ENCODE assay signal across 8 cellular contexts in genomic region chr7:64618785-64619456, GRCh38. TPM values are rescaled to one million over a fixed set of nuclear protein-coding genes. Genes with fewer than 3 reads are reported as not detected.
DNase-seq lines count a peak whose midpoint lies in the region; ATAC-seq and TF ChIP-seq lines count a peak whose summit lies in the region.

No MANE protein-coding gene starts in this region.

- H3K27me3 Mint-ChIP-seq in activated CD8-positive, alpha-beta T cell treated with anti-CD3 and anti-CD28 coated beads for 36 hours = no peaks in the 10 kb centered on the region

- no peak for ATAC-seq in activated CD8-positive, alpha-beta T cell treated with anti-CD3 and anti-CD28 coated beads for 36 hours
- ATAC-seq in left ventricle myocardium superior (peak; percentile 82), thoracic aorta (ENCODE audit: insufficient number of reproducible peaks, low FRiP score, low read depth) (peak; percentile 75), GM21576 (IDR thresholded peaks at IDR 0.05; ENCODE audit: unreplicated experiment) (no peak), HG02870 (IDR thresholded peaks at IDR 0.05; ENCODE audit: unreplicated experiment) (no peak)

- peak; percentile 73 for TF ChIP-seq CTCF in 22Rv1 (IDR thresholded peaks at IDR 0.05)
- peak; percentile 70 for TF ChIP-seq CTCF in activated CD8-positive, alpha-beta T cell treated with anti-CD3 and anti-CD28 coated beads for 36 hours (IDR thresholded peaks at IDR 0.05)
- peak; percentile 76 for TF ChIP-seq CTCF in thoracic aorta (IDR thresholded peaks at IDR 0.05)

- H3K27ac Mint-ChIP-seq in activated CD8-positive, alpha-beta T cell treated with anti-CD3 and anti-CD28 coated beads for 36 hours = no peak overlapping the region

- H3K27me3 ChIP-seq in thoracic aorta (replicated peaks; ENCODE audit: insufficient read depth) = no peaks in the 10 kb centered on the region

- no peak overlapping the region for H3K4me3 Mint-ChIP-seq in activated CD8-positive, alpha-beta T cell treated with anti-CD3 and anti-CD28 coated beads for 36 hours

- H3K9me3 Mint-ChIP-seq in activated CD8-positive, alpha-beta T cell treated with anti-CD3 and anti-CD28 coated beads for 36 hours = peaks cover 17% of the 10 kb centered on the region

- no peak overlapping the region for H3K27ac ChIP-seq in 22Rv1
- H3K27ac ChIP-seq in thoracic aorta = no peak overlapping the region

- H3K4me1 ChIP-seq in thoracic aorta (ENCODE audit: control insufficient read depth in 1 of 2, low read depth in 2 of 2) = no peaks in the 10 kb centered on the region

- H3K4me1 Mint-ChIP-seq in activated CD8-positive, alpha-beta T cell treated with anti-CD3 and anti-CD28 coated beads for 36 hours (ENCODE audit: low read depth) = no peaks in the 10 kb centered on the region

- H3K36me3 Mint-ChIP-seq in activated CD8-positive, alpha-beta T cell treated with anti-CD3 and anti-CD28 coated beads for 36 hours (ENCODE audit: low read depth) = no peaks in the 10 kb centered on the region

- intact Hi-C loops in activated CD8-positive, alpha-beta T cell treated with anti-CD3 and anti-CD28 coated beads for 36 hours (cut with micrococcal nuclease) = no loop called here
- intact Hi-C loops in left ventricle myocardium superior (cut with micrococcal nuclease) = loop anchor here (2.0 kb wide), 1 partner anchor 438 kb away; no protein-coding TSS in a partner anchor

- no peaks in the 10 kb centered on the region for H3K36me3 ChIP-seq in thoracic aorta

- no peaks in the 10 kb centered on the region for H3K9me3 ChIP-seq in thoracic aorta

- CTCF ChIA-PET in activated CD8-positive, alpha-beta T cell treated with anti-CD3 and anti-CD28 coated beads for 36 hours (lab: Charles Lee) = interaction anchor here (0.6 to 1.4 kb wide), 2 partner anchors 31 to 436 kb away, joined by 4 to 5 read pairs; no protein-coding TSS in a partner anchor

- no peak overlapping the region for H3K4me3 ChIP-seq in thoracic aorta

- DNase-seq in DMS114 treated with DMSO at 0.1 percent for 48 hours (lab: John Stamatoyannopoulos, UW; ENCODE audit: unreplicated experiment) (peak; percentile 58), NCI-H1092 (lab: John Stamatoyannopoulos, UW) (peak; percentile 46), left ventricle myocardium superior (no peak), thoracic aorta (ENCODE audit: low spot score) (no peak)
- no peak for DNase-seq in activated CD8-positive, alpha-beta T cell treated with anti-CD3 and anti-CD28 coated beads for 36 hours

- POLR2A ChIA-PET in activated CD8-positive, alpha-beta T cell treated with anti-CD3 and anti-CD28 coated beads for 36 hours (lab: Charles Lee) = no interaction called here

RNA-seq across cellular contexts. Expression of gene ZNF107, which starts 47.0 kb away (rescaled TPM):
- 10 to 100 TPM; 12.9 to 13.0 TPM for total RNA-seq in activated CD8-positive, alpha-beta T cell treated with anti-CD3 and anti-CD28 coated beads for 36 hours
- 1.1 TPM for total RNA-seq in left ventricle myocardium superior
- 1 to 10 TPM; 5.6 to 6.9 TPM for total RNA-seq in thoracic aorta

RNA-seq across cellular contexts. Expression of gene ZNF680, which starts 56.0 kb away (rescaled TPM):
- total RNA-seq in activated CD8-positive, alpha-beta T cell treated with anti-CD3 and anti-CD28 coated beads for 36 hours = 10 to 100 TPM; 13.6 to 13.7 TPM
- total RNA-seq in left ventricle myocardium superior (21.8 TPM), thoracic aorta (10 to 100 TPM; 32.6 to 35.4 TPM)

Comparison
In these comparisons a context has a peak if more than half of its experiments do, and no peak if none do; other contexts are left out.
1. DNase-seq: peak in DMS114 treated with DMSO at 0.1 percent for 48 hours (single experiment) and NCI-H1092 (single experiment); none in activated CD8-positive, alpha-beta T cell treated with anti-CD3 and anti-CD28 coated beads for 36 hours (single experiment), left ventricle myocardium superior (single experiment) and thoracic aorta (single experiment).
2. ATAC-seq: peak in left ventricle myocardium superior (single experiment) and thoracic aorta (single experiment); none in activated CD8-positive, alpha-beta T cell treated with anti-CD3 and anti-CD28 coated beads for 36 hours (single experiment), GM21576 (single experiment) and HG02870 (single experiment).
3. Peak in every context shown above with its lines, with median percentiles within 50 percentile points of each other: CTCF ChIP-seq.